Comparison of ENCODE assay signal across 28 cellular contexts in the genomic region with DNA sequence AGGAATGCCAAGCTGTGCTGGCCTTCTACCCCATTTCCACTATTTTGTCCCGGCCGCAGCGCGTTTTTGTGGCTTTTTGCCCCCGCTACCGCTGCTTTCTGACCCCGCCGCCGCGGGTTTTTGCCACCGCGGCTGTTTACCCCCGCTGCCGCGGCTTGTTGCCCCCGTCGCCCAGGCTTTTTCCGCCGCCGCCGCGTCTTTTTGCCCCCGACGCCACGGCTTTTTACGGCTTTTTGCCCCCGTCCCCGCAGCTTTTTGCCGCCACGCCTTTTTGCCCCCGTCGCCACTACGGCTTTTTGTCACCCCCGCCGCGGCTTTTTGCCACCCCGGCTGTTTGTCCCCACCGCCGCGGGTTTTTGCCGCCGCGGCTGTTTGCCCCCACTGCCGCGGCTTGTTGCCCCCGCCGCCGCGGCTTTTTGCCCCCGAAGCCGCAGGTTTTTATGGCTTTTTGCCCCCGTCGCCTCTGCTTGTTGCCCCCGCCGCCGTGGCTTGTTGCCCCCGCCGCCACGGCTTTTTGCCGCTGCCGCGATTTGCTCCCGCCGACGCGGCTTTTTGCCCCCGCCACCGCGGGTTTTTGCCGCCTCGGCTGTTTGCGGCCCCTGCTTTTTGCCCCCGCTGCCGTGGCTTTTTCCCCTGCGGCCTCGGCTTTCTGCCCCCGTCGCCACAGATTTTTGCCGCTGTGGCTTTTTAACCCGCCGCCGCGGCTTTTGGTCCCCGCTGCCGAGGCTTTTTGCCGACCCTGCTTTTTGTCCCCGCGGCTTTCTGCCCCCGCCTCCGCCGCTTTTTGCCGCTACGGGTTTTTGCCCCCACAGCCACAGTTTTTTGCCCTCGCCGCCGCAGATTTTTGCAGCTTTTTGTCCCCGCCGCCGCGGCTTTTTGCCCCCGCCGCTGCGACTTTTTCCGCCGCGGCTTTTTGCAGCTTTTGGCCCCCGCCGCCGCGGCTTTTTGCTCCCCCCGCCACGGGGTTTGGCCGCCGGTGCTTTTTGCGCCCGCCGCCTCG.
"Had no signal": no experiment of that assay in that cellular context is flagged by ENCODE, and none has a peak within 500 bp of the region (broad histone marks: within the 10 kb centered on the region; RNA-seq: fewer than 3 reads in every experiment).

No MANE protein-coding gene starts in this region.

- H3K27ac ChIP-seq: breast epithelium, colonic mucosa, dorsolateral prefrontal cortex, thyroid gland had no signal

- H3K36me3 ChIP-seq: breast epithelium, colonic mucosa, thyroid gland had no signal

- H3K4me3 Mint-ChIP-seq: activated CD4-positive, alpha-beta T cell treated with anti-CD3 and anti-CD28 coated beads for 36 hours; activated CD8-positive, alpha-beta memory T cell treated with anti-CD3 and anti-CD28 coated beads, Interleukin-2, amount 10 ng/mL, durations not matched to agents 7 days and 5 days; activated CD8-positive, alpha-beta T cell treated with anti-CD3 and anti-CD28 coated beads for 36 hours; activated T-helper 1 cell treated with anti-CD3 and anti-CD28 coated beads, Interleukin-12 subunit alpha, Interleukin-12 subunit beta, Interleukin-2, Interleukin-4 antibody, amounts not matched to agents 30 ng/mL and 10 ng/mL and 1 ng/mL, durations not matched to agents 14 hours and 24 hours and 36 hours; central memory CD8-positive, alpha-beta T cell; effector memory CD8-positive, alpha-beta T cell; memory B cell; nephron progenitor cell; WTC11 had no signal

- H3K4me3 ChIP-seq: breast epithelium, colonic mucosa, dorsolateral prefrontal cortex, mucosa of descending colon, thyroid gland had no signal

- H3K4me1 ChIP-seq: breast epithelium, colonic mucosa, thyroid gland had no signal

- H3K27ac Mint-ChIP-seq: activated CD4-positive, alpha-beta T cell treated with anti-CD3 and anti-CD28 coated beads for 36 hours; activated CD8-positive, alpha-beta memory T cell treated with anti-CD3 and anti-CD28 coated beads, Interleukin-2, amount 10 ng/mL, durations not matched to agents 7 days and 5 days; activated CD8-positive, alpha-beta T cell treated with anti-CD3 and anti-CD28 coated beads for 36 hours; activated naive CD4-positive, alpha-beta T cell treated with anti-CD3 and anti-CD28 coated beads, Interleukin-2, amount 50 U/mL, for 72 hours; activated T-helper 1 cell treated with anti-CD3 and anti-CD28 coated beads, Interleukin-12 subunit alpha, Interleukin-12 subunit beta, Interleukin-2, Interleukin-4 antibody, amounts not matched to agents 30 ng/mL and 10 ng/mL and 1 ng/mL, durations not matched to agents 14 hours and 24 hours and 36 hours; effector memory CD8-positive, alpha-beta T cell; memory B cell; nephron progenitor cell; WTC11 had no signal

- ATAC-seq: activated CD4-positive, alpha-beta T cell treated with anti-CD3 and anti-CD28 coated beads for 36 hours; activated CD8-positive, alpha-beta memory T cell treated with anti-CD3 and anti-CD28 coated beads, Interleukin-2, amount 10 ng/mL, durations not matched to agents 7 days and 5 days; activated CD8-positive, alpha-beta T cell treated with anti-CD3 and anti-CD28 coated beads for 36 hours; activated naive CD4-positive, alpha-beta T cell treated with anti-CD3 and anti-CD28 coated beads, Interleukin-2, amount 50 U/mL, for 72 hours; effector memory CD8-positive, alpha-beta T cell; esophagus mucosa; left ventricle myocardium superior; mucosa of descending colon; stimulated activated naive CD8-positive, alpha-beta T cell treated with anti-CD3 and anti-CD28 coated beads, Interleukin-15, Interleukin-2, amounts not matched to agents 100 U/mL and 50 U/mL, for 24 hours; WTC11 had no signal

- H3K36me3 Mint-ChIP-seq: memory B cell had no signal

- H3K27me3 Mint-ChIP-seq: activated CD8-positive, alpha-beta memory T cell treated with anti-CD3 and anti-CD28 coated beads, Interleukin-2, amount 10 ng/mL, durations not matched to agents 7 days and 5 days; activated CD8-positive, alpha-beta T cell treated with anti-CD3 and anti-CD28 coated beads for 36 hours; central memory CD8-positive, alpha-beta T cell; effector memory CD8-positive, alpha-beta T cell; memory B cell had no signal

- H3K4me1 Mint-ChIP-seq: activated CD4-positive, alpha-beta T cell treated with anti-CD3 and anti-CD28 coated beads for 36 hours; activated CD8-positive, alpha-beta memory T cell treated with anti-CD3 and anti-CD28 coated beads, Interleukin-2, amount 10 ng/mL, durations not matched to agents 7 days and 5 days; central memory CD8-positive, alpha-beta T cell; memory B cell; nephron progenitor cell; WTC11 had no signal

- H3K9me3 ChIP-seq: colonic mucosa, thyroid gland had no signal

- FAIRE-seq: endothelial cell of umbilical vein, frontal cortex had no signal

- H3K27me3 ChIP-seq: breast epithelium, colonic mucosa, thyroid gland had no signal

- DNase-seq: activated CD4-positive, alpha-beta T cell treated with anti-CD3 and anti-CD28 coated beads for 36 hours; activated CD8-positive, alpha-beta memory T cell treated with anti-CD3 and anti-CD28 coated beads, Interleukin-2, amount 10 ng/mL, durations not matched to agents 7 days and 5 days; activated CD8-positive, alpha-beta T cell treated with anti-CD3 and anti-CD28 coated beads for 36 hours; activated gamma-delta T cell; amniotic stem cell; colonic mucosa; effector memory CD8-positive, alpha-beta T cell; glutamatergic neuron; hippocampal formation; left ventricle myocardium superior; nephron progenitor cell; retina; stimulated activated CD4-positive, alpha-beta T cell treated with anti-CD3 and anti-CD28 coated beads, Interleukin-4, amount 100 ng/mL, for 4 hours; stimulated activated naive CD8-positive, alpha-beta T cell treated with anti-CD3 and anti-CD28 coated beads, Interleukin-15, Interleukin-2, amounts not matched to agents 100 U/mL and 50 U/mL, for 24 hours; T-helper 1 cell; T-helper 9 cell; thyroid gland had no signal
